Comparison of ENCODE assay signal across 8 cellular contexts in the genomic region with DNA sequence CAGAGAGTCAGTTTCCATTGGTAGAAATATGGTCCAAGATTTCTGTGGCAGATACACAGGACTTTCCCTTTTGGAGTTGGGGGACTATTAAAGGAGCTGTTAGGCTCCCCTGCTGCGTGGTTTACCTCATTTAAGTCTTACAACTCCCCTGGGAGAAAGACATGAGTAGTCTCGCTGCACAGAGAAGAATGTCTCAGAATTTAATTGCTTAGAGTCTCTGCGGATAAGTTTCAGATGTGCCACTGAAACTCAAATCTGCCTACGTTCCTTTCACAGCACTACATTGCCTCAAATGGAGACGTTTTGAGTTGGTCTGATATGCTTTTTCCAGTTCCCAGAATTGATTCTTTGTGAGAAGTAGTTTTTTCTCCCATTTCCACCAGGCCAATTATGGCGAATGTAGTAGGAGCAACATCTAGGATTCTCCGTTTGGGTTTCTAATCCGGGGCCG. TPM values are rescaled to one million over a fixed set of nuclear protein-coding genes. Genes with fewer than 3 reads are reported as not detected.
DNase-seq lines count a peak whose midpoint lies in the region; ATAC-seq and TF ChIP-seq lines count a peak whose summit lies in the region.

No MANE protein-coding gene starts in this region.

- ATAC-seq in HG03045 (IDR thresholded peaks at IDR 0.05; ENCODE audit: unreplicated experiment) = peak; percentile 37
- ATAC-seq in activated naive CD8-positive, alpha-beta T cell treated with anti-CD3 and anti-CD28 coated beads, Interleukin-2, amount 10 ng/mL, durations not matched to agents 7 days and 5 days (ENCODE audit: low read depth) = no peak

- H3K27ac Mint-ChIP-seq in activated naive CD4-positive, alpha-beta T cell treated with anti-CD3 and anti-CD28 coated beads, Interleukin-2, amount 50 U/mL, for 24 hours = no peak overlapping the region
- no peak overlapping the region for H3K27ac Mint-ChIP-seq in activated naive CD8-positive, alpha-beta T cell treated with anti-CD3 and anti-CD28 coated beads, Interleukin-2, amount 10 ng/mL, durations not matched to agents 7 days and 5 days
- peak overlapping the region; percentile 85 for H3K27ac Mint-ChIP-seq in neural crest cell (ENCODE audit: unreplicated experiment)

- POLR2A ChIA-PET in activated naive CD8-positive, alpha-beta T cell treated with anti-CD3 and anti-CD28 coated beads, Interleukin-2, amount 10 ng/mL, durations not matched to agents 7 days and 5 days (lab: Charles Lee) = no interaction called here

- peak overlapping the region; percentile 76 for H3K4me3 Mint-ChIP-seq in activated naive CD4-positive, alpha-beta T cell treated with anti-CD3 and anti-CD28 coated beads, Interleukin-2, amount 50 U/mL, for 24 hours
- peak overlapping the region; percentile 51 for H3K4me3 Mint-ChIP-seq in activated naive CD8-positive, alpha-beta T cell treated with anti-CD3 and anti-CD28 coated beads, Interleukin-2, amount 10 ng/mL, durations not matched to agents 7 days and 5 days
- peak overlapping the region; percentile 96 for H3K4me3 Mint-ChIP-seq in neural crest cell

- TF ChIP-seq CTCF in neural crest cell (conservative IDR thresholded peaks at IDR 0.05) = no peak

- no peaks in the 10 kb centered on the region for H3K9me3 Mint-ChIP-seq in activated naive CD4-positive, alpha-beta T cell treated with anti-CD3 and anti-CD28 coated beads, Interleukin-2, amount 50 U/mL, for 24 hours
- H3K9me3 Mint-ChIP-seq in activated naive CD8-positive, alpha-beta T cell treated with anti-CD3 and anti-CD28 coated beads, Interleukin-2, amount 10 ng/mL, durations not matched to agents 7 days and 5 days = no peaks in the 10 kb centered on the region
- H3K9me3 Mint-ChIP-seq in neural crest cell = no peaks in the 10 kb centered on the region

- peaks cover 53% of the 10 kb centered on the region for H3K27me3 Mint-ChIP-seq in activated naive CD4-positive, alpha-beta T cell treated with anti-CD3 and anti-CD28 coated beads, Interleukin-2, amount 50 U/mL, for 24 hours
- peaks cover 45% of the 10 kb centered on the region for H3K27me3 Mint-ChIP-seq in activated naive CD8-positive, alpha-beta T cell treated with anti-CD3 and anti-CD28 coated beads, Interleukin-2, amount 10 ng/mL, durations not matched to agents 7 days and 5 days
- peaks cover 4% of the 10 kb centered on the region for H3K27me3 Mint-ChIP-seq in neural crest cell (ENCODE audit: low read depth)

- H3K4me1 Mint-ChIP-seq in activated naive CD4-positive, alpha-beta T cell treated with anti-CD3 and anti-CD28 coated beads, Interleukin-2, amount 50 U/mL, for 24 hours = peaks cover 6% of the 10 kb centered on the region
- no peaks in the 10 kb centered on the region for H3K4me1 Mint-ChIP-seq in activated naive CD8-positive, alpha-beta T cell treated with anti-CD3 and anti-CD28 coated beads, Interleukin-2, amount 10 ng/mL, durations not matched to agents 7 days and 5 days
- H3K4me1 Mint-ChIP-seq in neural crest cell = peaks cover 27% of the 10 kb centered on the region

- H3K36me3 Mint-ChIP-seq in activated naive CD4-positive, alpha-beta T cell treated with anti-CD3 and anti-CD28 coated beads, Interleukin-2, amount 50 U/mL, for 24 hours = peaks cover 2% of the 10 kb centered on the region
- no peaks in the 10 kb centered on the region for H3K36me3 Mint-ChIP-seq in activated naive CD8-positive, alpha-beta T cell treated with anti-CD3 and anti-CD28 coated beads, Interleukin-2, amount 10 ng/mL, durations not matched to agents 7 days and 5 days
- no peaks in the 10 kb centered on the region for H3K36me3 Mint-ChIP-seq in neural crest cell (ENCODE audit: low read depth)

- DNase-seq in activated naive CD4-positive, alpha-beta T cell (lab: John Stamatoyannopoulos, UW) = no peak
- DNase-seq in activated naive CD8-positive, alpha-beta T cell treated with anti-CD3 and anti-CD28 coated beads, Interleukin-2, amount 10 ng/mL, durations not matched to agents 7 days and 5 days = no peak
- no peak for DNase-seq in neural crest cell (ENCODE audit: low read depth, low spot score)
- DNase-seq in foreskin melanocyte = no peak
- DNase-seq in DMS153 (lab: John Stamatoyannopoulos, UW) = no peak
- no peak for DNase-seq in C1 segment of cervical spinal cord (lab: John Stamatoyannopoulos, UW)

RNA-seq across cellular contexts. Expression of a gene that starts 0.6 kb away (rescaled TPM):
- not detected for total RNA-seq in activated naive CD8-positive, alpha-beta T cell treated with anti-CD3 and anti-CD28 coated beads, Interleukin-2, amount 10 ng/mL, durations not matched to agents 7 days and 5 days
- 41.4 and 43.1 TPM in 2 replicates for total RNA-seq in neural crest cell

Comparison
In these comparisons a context has a peak if more than half of its experiments do, and no peak if none do; other contexts are left out.
1. RNA of a gene that starts 0.6 kb away (total RNA-seq): 41.4 to 43.1 TPM in neural crest cell; not detected in activated naive CD8-positive, alpha-beta T cell treated with anti-CD3 and anti-CD28 coated beads, Interleukin-2, amount 10 ng/mL, durations not matched to agents 7 days and 5 days; every median in the first group is over 10 times any median in the second.
2. Peak in every context shown above with its lines, with median percentiles within 50 percentile points of each other: H3K4me3 Mint-ChIP-seq.